ENCODE assay signal across 37 cellular contexts in the genomic region with DNA sequence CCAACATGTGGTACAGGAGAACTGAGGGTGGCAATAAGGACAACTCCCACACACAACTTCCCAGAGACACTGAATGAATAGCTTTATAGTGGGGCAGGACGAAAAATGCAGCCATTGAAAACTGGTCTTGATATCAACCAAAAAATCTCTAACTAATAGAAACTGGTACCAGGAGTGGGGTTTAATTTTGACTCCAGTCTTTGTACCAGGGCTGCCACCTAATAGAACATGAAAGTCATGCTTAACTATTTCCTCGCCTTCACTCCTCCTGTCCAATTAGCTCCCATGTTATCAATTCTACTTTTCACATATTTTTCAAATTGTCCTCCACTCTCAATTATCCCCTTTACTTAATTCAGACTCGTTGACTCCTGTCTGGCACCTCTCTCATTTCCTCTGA.
"Had no signal": no experiment of that assay in that cellular context is flagged by ENCODE, and none has a peak within 500 bp of the region (broad histone marks: within the 10 kb centered on the region; RNA-seq: fewer than 3 reads in every experiment).

No MANE protein-coding gene starts in this region.

- H3K36me3 ChIP-seq: adrenal gland, ascending aorta, brain microvascular endothelial cell, breast epithelium, cardiac muscle cell had no signal

- H3K9me3 ChIP-seq: adrenal gland, body of pancreas had no signal

- H3K36me3 Mint-ChIP-seq: activated naive CD4-positive, alpha-beta T cell treated with anti-CD3 and anti-CD28 coated beads, Interleukin-2, amount 10 ng/mL, durations not matched to agents 7 days and 5 days; activated naive CD4-positive, alpha-beta T cell treated with anti-CD3 and anti-CD28 coated beads, Interleukin-2, amount 50 U/mL, for 24 hours; activated naive CD8-positive, alpha-beta T cell treated with anti-CD3 and anti-CD28 coated beads for 36 hours; activated naive CD8-positive, alpha-beta T cell treated with anti-CD3 and anti-CD28 coated beads, Interleukin-2, amount 10 ng/mL, durations not matched to agents 7 days and 5 days; brain had no signal

- H3K27ac ChIP-seq: adrenal gland, ascending aorta, body of pancreas, brain microvascular endothelial cell, breast epithelium, cardiac muscle cell had no signal

- H3K4me3 ChIP-seq: adrenal gland, ascending aorta, body of pancreas, breast epithelium, cardiac muscle cell had no signal

- ATAC-seq: activated naive CD8-positive, alpha-beta T cell treated with anti-CD3 and anti-CD28 coated beads, Interleukin-2, amount 50 U/mL, for 24 hours; activated T-cell treated with anti-CD3 and anti-CD28 coated beads, Interleukin-2, amount 50 U/mL, for 4 hours; activated T-cell treated with anti-CD3 and anti-CD28 coated beads, Interleukin-2, amount 50 U/mL, for 72 hours; activated T-helper 17 cell treated with anti-CD3 and anti-CD28 coated beads, Interleukin-2, amount 50 U/mL, for 72 hours; body of pancreas had no signal

- DNase-seq: activated effector memory CD4-positive, alpha-beta T cell treated with anti-CD3 and anti-CD28 coated beads, Interleukin-2, amount 50 U/mL, for 16 hours; activated effector memory CD4-positive, alpha-beta T cell treated with Interleukin-2 at 50 U/mL for 16 hours; activated gamma-delta T cell; activated gamma-delta T cell treated with Interleukin-2 at 50 U/mL for 16 hours; activated naive CD4-positive, alpha-beta T cell; activated naive CD4-positive, alpha-beta T cell treated with anti-CD3 and anti-CD28 coated beads for 36 hours; activated naive CD4-positive, alpha-beta T cell treated with anti-CD3 and anti-CD28 coated beads, Interleukin-2, amount 10 ng/mL, durations not matched to agents 7 days and 5 days; activated naive CD4-positive, alpha-beta T cell treated with anti-CD3 and anti-CD28 coated beads, Interleukin-2, amount 50 U/mL, for 16 hours; activated naive CD4-positive, alpha-beta T cell treated with Interleukin-2 at 50 U/mL for 16 hours; activated naive CD8-positive, alpha-beta T cell treated with anti-CD3 and anti-CD28 coated beads for 36 hours; activated naive CD8-positive, alpha-beta T cell treated with anti-CD3 and anti-CD28 coated beads, Interleukin-2, amount 10 ng/mL, durations not matched to agents 7 days and 5 days; activated naive CD8-positive, alpha-beta T cell treated with anti-CD3 and anti-CD28 coated beads, Interleukin-2, amount 50 U/mL, for 24 hours; activated T-cell treated with anti-CD3 and anti-CD28 coated beads, Interleukin-2, amount 50 U/mL, for 24 hours; activated T-cell treated with anti-CD3 and anti-CD28 coated beads, Interleukin-2, amount 50 U/mL, for 4 hours; activated T-cell treated with anti-CD3 and anti-CD28 coated beads, Interleukin-2, amount 50 U/mL, for 48 hours; activated T-cell treated with anti-CD3 and anti-CD28 coated beads, Interleukin-2, amount 50 U/mL, for 72 hours; adrenal gland; amniotic stem cell; amygdala; anterior cingulate cortex; aorta; body of pancreas; brain microvascular endothelial cell; caudate nucleus; central memory CD4-positive, alpha-beta T cell; cerebellar nuclear complex had no signal

- FAIRE-seq: astrocyte, bronchial epithelial cell had no signal

- H3K27me3 ChIP-seq: adrenal gland, ascending aorta, body of pancreas, brain microvascular endothelial cell, breast epithelium, cardiac muscle cell had no signal

- H3K27ac Mint-ChIP-seq: activated naive CD4-positive, alpha-beta T cell treated with anti-CD3 and anti-CD28 coated beads for 36 hours; activated naive CD4-positive, alpha-beta T cell treated with anti-CD3 and anti-CD28 coated beads, Interleukin-2, amount 10 ng/mL, durations not matched to agents 7 days and 5 days; activated naive CD4-positive, alpha-beta T cell treated with anti-CD3 and anti-CD28 coated beads, Interleukin-2, amount 50 U/mL, for 24 hours; activated naive CD8-positive, alpha-beta T cell; activated naive CD8-positive, alpha-beta T cell treated with anti-CD3 and anti-CD28 coated beads for 36 hours; activated naive CD8-positive, alpha-beta T cell treated with anti-CD3 and anti-CD28 coated beads, Interleukin-2, amount 10 ng/mL, durations not matched to agents 7 days and 5 days; activated naive CD8-positive, alpha-beta T cell treated with anti-CD3 and anti-CD28 coated beads, Interleukin-2, amount 50 U/mL, for 24 hours; activated T-cell treated with anti-CD3 and anti-CD28 coated beads, Interleukin-2, amount 50 U/mL, for 24 hours; activated T-cell treated with anti-CD3 and anti-CD28 coated beads, Interleukin-2, amount 50 U/mL, for 72 hours; activated T-helper 1 cell treated with anti-CD3 and anti-CD28 coated beads, Interleukin-12 subunit alpha, Interleukin-12 subunit beta, Interleukin-2, Interleukin-4 antibody, amounts not matched to agents 30 ng/mL and 10 ng/mL and 1 ng/mL, durations not matched to agents 14 hours and 24 hours and 36 hours; activated T-helper 17 cell treated with anti-CD3 and anti-CD28 coated beads, Interleukin-2, amount 50 U/mL, for 72 hours; activated T-helper 2 cell treated with anti-CD3 and anti-CD28 coated beads, Interferon-gamma antibody, Interleukin-2, Interleukin-4, amounts not matched to agents 10 μg/mL and 5 μg/mL and 100 μg/mL, durations not matched to agents 14 hours and 24 hours and 36 hours; brain had no signal

- H3K4me1 ChIP-seq: adrenal gland, ascending aorta, body of pancreas, breast epithelium had no signal
